Comparison of ENCODE assay signal across 25 cellular contexts in the genomic region with DNA sequence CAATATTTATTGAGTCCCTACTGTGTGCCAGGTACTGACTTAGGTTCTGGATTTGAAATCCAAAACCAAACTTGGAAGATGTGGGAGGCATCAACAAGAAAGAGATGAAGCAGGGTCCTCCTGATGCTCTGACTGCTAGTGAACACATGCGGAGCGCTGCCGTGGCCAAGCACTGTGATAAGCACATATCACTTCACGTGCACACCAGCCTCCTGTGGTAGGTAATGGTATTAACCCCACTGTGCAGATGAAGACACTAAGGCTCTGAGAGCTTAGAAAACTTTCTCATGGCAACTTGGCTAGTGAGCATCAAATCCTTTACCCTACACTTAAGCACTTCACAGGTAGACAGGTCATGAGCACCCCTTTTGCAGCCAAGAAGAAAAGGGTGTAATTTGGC.
A peak's percentile ranks its signal among the peaks of the same experiment; 100 is the strongest.
DNase-seq lines count a peak whose midpoint lies in the region; ATAC-seq and TF ChIP-seq lines count a peak whose summit lies in the region.
"Had no signal": no experiment of that assay in that cellular context is flagged by ENCODE, and none has a peak within 500 bp of the region (broad histone marks: within the 10 kb centered on the region; RNA-seq: fewer than 3 reads in every experiment).

No MANE protein-coding gene starts in this region.

- 80 to 90% methylated on average over 1 to 4 of the region's 4 CpGs for WGBS in transverse colon (ENCODE audit: low coverage in 1 of 2), 2 donors

- H3K9me2 ChIP-seq in Loucy (replicated peaks; ENCODE audit: low read depth, low read length), result no peaks in the 10 kb centered on the region

- TF ChIP-seq CTCF in Loucy (conservative IDR thresholded peaks at IDR 0.05; ENCODE audit: low read length) (peak; percentile 20; the same call in 1 of the 2 replicates), cardiac fibroblast (IDR thresholded peaks at IDR 0.05; ENCODE audit: low read depth, low read length) (peak; percentile 5), mesothelial cell of epicardium (IDR thresholded peaks at IDR 0.05; ENCODE audit: unreplicated experiment) (peak; percentile 30), BE2C (IDR thresholded peaks at IDR 0.05; ENCODE audit: low read depth, low read length) (no peak), transverse colon (IDR thresholded peaks at IDR 0.05) (no peak)

- no peak for TF ChIP-seq EP300 in transverse colon (IDR thresholded peaks at IDR 0.05; ENCODE audit: low read depth)

- H3K4me3 Mint-ChIP-seq in mesothelial cell of epicardium, result no peak overlapping the region
- H3K4me3 Mint-ChIP-seq: activated T-cell treated with anti-CD3 and anti-CD28 coated beads, Interleukin-2, amount 50 U/mL, for 72 hours; B cell had no signal

- H4K20me1 ChIP-seq in Loucy (ENCODE audit: insufficient read depth, low read length, poor library complexity, severe bottlenecking), result no peaks in the 10 kb centered on the region

- in situ Hi-C loops in transverse colon (cut with MboI; ENCODE audit: low pct_ligation_motif_present in 1 of 4, low pct_unique_long_range_greater_than_20kb in 1 of 4, low sequenced_read_pairs in 3 of 4), result no loop called here

- H3K4me1 ChIP-seq in Loucy (ENCODE audit: insufficient read depth, low read length, poor library complexity, severe bottlenecking) (peaks cover 18% of the 10 kb centered on the region), BE2C (no peaks in the 10 kb centered on the region; the same call in 1 of the 2 replicates), transverse colon (no peaks in the 10 kb centered on the region)
- H3K4me1 ChIP-seq: left ventricle myocardium inferior, tibial artery had no signal

- peaks cover 13% of the 10 kb centered on the region for H3K27me3 Mint-ChIP-seq in mesothelial cell of epicardium (ENCODE audit: low read depth)

- H3K4me1 Mint-ChIP-seq in mesothelial cell of epicardium, result peaks cover 19% of the 10 kb centered on the region

- no peaks in the 10 kb centered on the region for H3F3A ChIP-seq in Loucy (ENCODE audit: low read depth)

- DNase-seq in DMS53 (lab: John Stamatoyannopoulos, UW) (peak; percentile 41), DMS53 treated with DMSO at 0.1 percent for 48 hours (lab: John Stamatoyannopoulos, UW; ENCODE audit: unreplicated experiment) (no peak), cardiac fibroblast (ENCODE audit: low read depth in 2 of 2) (no peak), mesothelial cell of epicardium (ENCODE audit: low spot score in 2 of 2, unreplicated experiment in 2 of 2) (no peak), BE2C (no peak), transverse colon (no peak)
- DNase-seq: activated CD4-positive, alpha-beta T cell treated with anti-CD3 and anti-CD28 coated beads for 4 hours; activated naive CD4-positive, alpha-beta T cell treated with anti-CD3 and anti-CD28 coated beads, Interleukin-2, amount 50 U/mL, for 16 hours; activated T-cell treated with anti-CD3 and anti-CD28 coated beads, Interleukin-2, amount 50 U/mL, for 72 hours; effector memory CD4-positive, alpha-beta T cell; KG1; left ventricle myocardium inferior; NCI-H1048; NCI-H2029; NCI-H510A; stimulated activated CD4-positive, alpha-beta T cell treated with anti-CD3 and anti-CD28 coated beads, Interleukin-2, amount 100 ng/mL, for 48 hours; stimulated activated naive CD8-positive, alpha-beta T cell treated with anti-CD3 and anti-CD28 coated beads, Interleukin-15, Interleukin-2, amounts not matched to agents 100 U/mL and 50 U/mL, for 24 hours; tibial artery had no signal

- no peak overlapping the region for H3K27ac Mint-ChIP-seq in mesothelial cell of epicardium
- H3K27ac Mint-ChIP-seq: activated T-cell treated with anti-CD3 and anti-CD28 coated beads, Interleukin-2, amount 50 U/mL, for 72 hours; B cell had no signal

- no peak overlapping the region for H3K4me2 ChIP-seq in Loucy (ENCODE audit: low read depth, low read length, poor library complexity, severe bottlenecking)
- H3K4me2 ChIP-seq: smooth muscle cell had no signal

- H2AFZ ChIP-seq in Loucy (ENCODE audit: low read length), result no peak overlapping the region

- no peak for ATAC-seq in GM19035 (IDR thresholded peaks at IDR 0.05; ENCODE audit: unreplicated experiment)
- ATAC-seq: Right ventricle myocardium inferior had no signal

- no peaks in the 10 kb centered on the region for H3K36me3 Mint-ChIP-seq in mesothelial cell of epicardium

- H3K9me3 ChIP-seq in Loucy (ENCODE audit: insufficient read depth, low read depth, low read length) (no peaks in the 10 kb centered on the region), BE2C (no peaks in the 10 kb centered on the region), transverse colon (no peaks in the 10 kb centered on the region)
- H3K9me3 ChIP-seq: left ventricle myocardium inferior, neutrophil, tibial artery had no signal

- TF ChIP-seq POLR2A in transverse colon (IDR thresholded peaks at IDR 0.05), result no peak

- H3K79me2 ChIP-seq in Loucy (ENCODE audit: insufficient read depth, low read length), result no peaks in the 10 kb centered on the region

- no peak overlapping the region for H3K9ac ChIP-seq in Loucy (ENCODE audit: low read depth, low read length, poor library complexity, severe bottlenecking)

- H3K27ac ChIP-seq in transverse colon, result no peak overlapping the region
- H3K27ac ChIP-seq: 22Rv1, left ventricle myocardium inferior, neutrophil, tibial artery had no signal

- H3K27me3 ChIP-seq in Loucy (ENCODE audit: insufficient read depth, low read length, poor library complexity, severe bottlenecking) (no peaks in the 10 kb centered on the region), BE2C (no peaks in the 10 kb centered on the region), transverse colon (no peaks in the 10 kb centered on the region)
- H3K27me3 ChIP-seq: neutrophil, tibial artery had no signal

- intact Hi-C loops in transverse colon (cut with DNase I; ENCODE audit: low total_unique reads), result no loop called here

- H3K36me3 ChIP-seq in Loucy (ENCODE audit: insufficient read depth, low read length) (no peaks in the 10 kb centered on the region), BE2C (no peaks in the 10 kb centered on the region), transverse colon (no peaks in the 10 kb centered on the region)
- H3K36me3 ChIP-seq: left ventricle myocardium inferior, neutrophil, tibial artery had no signal

- H3K4me3 ChIP-seq in Loucy (ENCODE audit: low read length, poor library complexity, severe bottlenecking) (no peak overlapping the region), cardiac fibroblast (replicated peaks in 1 of 2; ENCODE audit: low read depth in 2 of 2, low read length in 2 of 2) (no peak overlapping the region), BE2C (ENCODE audit: low read depth, low read length) (no peak overlapping the region), transverse colon (no peak overlapping the region)
- H3K4me3 ChIP-seq: left ventricle myocardium inferior, smooth muscle cell, tibial artery had no signal

- H3K9me3 Mint-ChIP-seq in mesothelial cell of epicardium, result no peaks in the 10 kb centered on the region
- H3K9me3 Mint-ChIP-seq: activated T-cell treated with anti-CD3 and anti-CD28 coated beads, Interleukin-2, amount 50 U/mL, for 72 hours had no signal

Comparison
In these comparisons a context has a peak if more than half of its experiments do, and no peak if none do; other contexts are left out.
1. CTCF ChIP-seq: peak in Loucy (single experiment), cardiac fibroblast (single experiment) and mesothelial cell of epicardium (single experiment); none in BE2C (single experiment) and transverse colon (0 of 5).